8 cellular contexts compared by ENCODE assay signal in genomic region chr2:130427631-130428030, GRCh38.
DNase-seq lines count a peak whose midpoint lies in the region; ATAC-seq lines count a peak whose summit lies in the region.
"Not testable (repeated sequence)": the region's sequence is repeated elsewhere in the genome, so short reads cannot be mapped to it uniquely, and the experiment has no call there.

No MANE protein-coding gene starts in this region.

- not testable (repeated sequence) for H3K27ac ChIP-seq in right cardiac atrium (ENCODE audit: low read length); naive thymus-derived CD4-positive, alpha-beta T cell (ENCODE audit: low read depth, low read length)

- ATAC-seq in GM21576 (IDR thresholded peaks at IDR 0.05; ENCODE audit: unreplicated experiment) (peak; percentile 69), right cardiac atrium (peak; percentile 94)
- ATAC-seq in naive thymus-derived CD4-positive, alpha-beta T cell: not testable (repeated sequence)
- peak; percentile 31 for ATAC-seq in stimulated activated naive CD8-positive, alpha-beta T cell treated with anti-CD3 and anti-CD28 coated beads, Interleukin-15, amount 100 ng/mL, for 72 hours

- not testable (repeated sequence) for H3K9me3 ChIP-seq in right cardiac atrium (ENCODE audit: control insufficient read depth, low read length); naive thymus-derived CD4-positive, alpha-beta T cell (ENCODE audit: control insufficient read depth in 2 of 3, low read length in 3 of 3)

- not testable (repeated sequence) for H3K4me1 Mint-ChIP-seq in dendritic cell treated with granulocyte-macrophage colony-stimulating factor and Interleukin-4, amounts not matched to agents 40 ng/mL and 50 ng/mL, for 4 days (ENCODE audit: low read depth); naive thymus-derived CD4-positive, alpha-beta T cell; stimulated activated naive CD8-positive, alpha-beta T cell treated with anti-CD3 and anti-CD28 coated beads, Interleukin-15, amount 100 ng/mL, for 72 hours

- not testable (repeated sequence) for H3K27me3 ChIP-seq in right cardiac atrium (ENCODE audit: control insufficient read depth, insufficient read depth); naive thymus-derived CD4-positive, alpha-beta T cell (ENCODE audit: control insufficient read depth in 2 of 2, insufficient read depth in 2 of 2, low read length in 2 of 2)

- intact Hi-C loops in dendritic cell treated with granulocyte-macrophage colony-stimulating factor and Interleukin-4, amounts not matched to agents 40 ng/mL and 50 ng/mL, for 4 days (cut with micrococcal nuclease); right cardiac atrium (cut with DNase I); naive thymus-derived CD4-positive, alpha-beta T cell (cut with micrococcal nuclease): not testable (repeated sequence)

- H3K4me3 ChIP-seq in right cardiac atrium (ENCODE audit: low read length): peak overlapping the region; percentile 51
- H3K4me3 ChIP-seq in naive thymus-derived CD4-positive, alpha-beta T cell (ENCODE audit: low read length): not testable (repeated sequence)

- CTCF ChIA-PET in naive thymus-derived CD4-positive, alpha-beta T cell (lab: Charles Lee): not testable (repeated sequence)

- H3K4me1 ChIP-seq in right cardiac atrium (ENCODE audit: control insufficient read depth, insufficient read depth, low read length); naive thymus-derived CD4-positive, alpha-beta T cell (ENCODE audit: control insufficient read depth in 2 of 2, insufficient read depth in 2 of 2, low read length in 2 of 2): not testable (repeated sequence)

- not testable (repeated sequence) for H3K36me3 ChIP-seq in naive thymus-derived CD4-positive, alpha-beta T cell (ENCODE audit: control insufficient read depth in 2 of 3, insufficient read depth in 3 of 3, low read length in 3 of 3)

- H3K27ac Mint-ChIP-seq in dendritic cell treated with granulocyte-macrophage colony-stimulating factor and Interleukin-4, amounts not matched to agents 40 ng/mL and 50 ng/mL, for 4 days; naive thymus-derived CD4-positive, alpha-beta T cell; stimulated activated naive CD8-positive, alpha-beta T cell treated with anti-CD3 and anti-CD28 coated beads, Interleukin-15, amount 100 ng/mL, for 72 hours: not testable (repeated sequence)

- not testable (repeated sequence) for H3K36me3 Mint-ChIP-seq in dendritic cell treated with granulocyte-macrophage colony-stimulating factor and Interleukin-4, amounts not matched to agents 40 ng/mL and 50 ng/mL, for 4 days (ENCODE audit: low read depth); naive thymus-derived CD4-positive, alpha-beta T cell

- POLR2A ChIA-PET in naive thymus-derived CD4-positive, alpha-beta T cell (lab: Charles Lee): not testable (repeated sequence)

- H3K27me3 Mint-ChIP-seq in dendritic cell treated with granulocyte-macrophage colony-stimulating factor and Interleukin-4, amounts not matched to agents 40 ng/mL and 50 ng/mL, for 4 days: peaks cover 18% of the 10 kb centered on the region
- peaks cover 5 to 17% (median 8%) of the 10 kb centered on the region in 5 donors for H3K27me3 Mint-ChIP-seq in naive thymus-derived CD4-positive, alpha-beta T cell
- H3K27me3 Mint-ChIP-seq in stimulated activated naive CD8-positive, alpha-beta T cell treated with anti-CD3 and anti-CD28 coated beads, Interleukin-15, amount 100 ng/mL, for 72 hours: peaks cover 15% of the 10 kb centered on the region

- DNase-seq in DMS 273 (lab: John Stamatoyannopoulos, UW; ENCODE audit: unreplicated experiment) (peak; percentile 71), M059J (ENCODE audit: low read depth) (peak; percentile 43), activated T-cell treated with anti-CD3 and anti-CD28 coated beads for 4 hours (peak; percentile 1), right cardiac atrium (peak; percentile 71 to 92 (median 90))
- DNase-seq in naive thymus-derived CD4-positive, alpha-beta T cell: peak in 2 of 9 donors; percentile 2 to 32
- not testable (repeated sequence) for DNase-seq in stimulated activated naive CD8-positive, alpha-beta T cell treated with anti-CD3 and anti-CD28 coated beads, Interleukin-15, amount 100 ng/mL, for 72 hours

- H3K4me3 Mint-ChIP-seq in dendritic cell treated with granulocyte-macrophage colony-stimulating factor and Interleukin-4, amounts not matched to agents 40 ng/mL and 50 ng/mL, for 4 days: peak overlapping the region; percentile 59
- H3K4me3 Mint-ChIP-seq in naive thymus-derived CD4-positive, alpha-beta T cell: peak overlapping the region in 8 of 10 donors; percentile 11 to 79 (median 66)
- peak overlapping the region; percentile 55 to 80 for H3K4me3 Mint-ChIP-seq in stimulated activated naive CD8-positive, alpha-beta T cell treated with anti-CD3 and anti-CD28 coated beads, Interleukin-15, amount 100 ng/mL, for 72 hours

- 3% methylated on average over 34 of the region's 34 CpGs for WGBS in right cardiac atrium

- not testable (repeated sequence) for H3K9me3 Mint-ChIP-seq in dendritic cell treated with granulocyte-macrophage colony-stimulating factor and Interleukin-4, amounts not matched to agents 40 ng/mL and 50 ng/mL, for 4 days; naive thymus-derived CD4-positive, alpha-beta T cell; stimulated activated naive CD8-positive, alpha-beta T cell treated with anti-CD3 and anti-CD28 coated beads, Interleukin-15, amount 100 ng/mL, for 72 hours
